ENCODE assay signal across 18 cellular contexts in the genomic region with DNA sequence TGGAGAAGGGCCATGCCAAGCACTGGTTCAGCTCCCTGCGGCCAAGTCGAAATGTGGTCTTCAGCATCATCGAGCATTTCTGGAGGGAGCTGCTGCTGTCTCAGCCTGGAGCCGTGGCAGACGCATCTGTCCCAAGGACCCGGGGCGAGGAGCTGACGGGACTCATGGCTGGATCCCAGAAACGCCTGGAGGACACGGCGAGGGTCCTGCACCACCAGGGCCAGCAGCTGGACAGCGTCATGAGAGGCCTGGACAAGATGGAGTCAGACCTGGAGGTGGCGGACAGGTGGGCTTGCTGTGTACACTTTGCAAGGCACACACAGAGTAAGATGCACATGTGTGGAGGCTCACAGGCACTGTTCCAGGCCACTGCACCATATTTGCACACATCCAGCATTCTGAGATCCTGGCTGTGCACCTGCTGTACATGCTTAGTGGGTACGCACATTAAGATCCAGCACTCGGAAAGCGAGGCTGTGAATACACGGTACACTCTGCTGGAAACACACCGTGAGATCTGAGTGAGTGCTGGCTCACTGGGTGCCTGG. TPM values are rescaled to one million over a fixed set of nuclear protein-coding genes. Genes with fewer than 3 reads are reported as not detected.
A peak's percentile ranks its signal among the peaks of the same experiment; 100 is the strongest.
DNase-seq lines count a peak whose midpoint lies in the region; ATAC-seq, FAIRE-seq and TF ChIP-seq lines count a peak whose summit lies in the region.
"Had no signal": no experiment of that assay in that cellular context is flagged by ENCODE, and none has a peak within 500 bp of the region (broad histone marks: within the 10 kb centered on the region; RNA-seq: fewer than 3 reads in every experiment).

No MANE protein-coding gene starts in this region.

- ATAC-seq in right cardiac atrium = no peak
- no peak for ATAC-seq in Right ventricle myocardium superior (ENCODE audit: poor library complexity)
- ATAC-seq in activated CD8-positive, alpha-beta T cell treated with anti-CD3 and anti-CD28 coated beads, Interleukin-2, amount 10 ng/mL, durations not matched to agents 7 days and 5 days = no peak
- no peak for ATAC-seq in GM21529 (IDR thresholded peaks at IDR 0.05; ENCODE audit: unreplicated experiment)

- peaks cover 10% of the 10 kb centered on the region for H3K36me3 Mint-ChIP-seq in activated CD8-positive, alpha-beta T cell treated with anti-CD3 and anti-CD28 coated beads, Interleukin-2, amount 10 ng/mL, durations not matched to agents 7 days and 5 days (ENCODE audit: low read depth)

- no peaks in the 10 kb centered on the region for H3K27me3 Mint-ChIP-seq in activated CD8-positive, alpha-beta T cell treated with anti-CD3 and anti-CD28 coated beads, Interleukin-2, amount 10 ng/mL, durations not matched to agents 7 days and 5 days (ENCODE audit: low read depth)

- 83% methylated on average over 18 of the region's 18 CpGs for WGBS in right cardiac atrium
- WGBS in urinary bladder = 81% methylated on average over 18 of the region's 18 CpGs

- peak overlapping the region; percentile 77 for H3K27ac Mint-ChIP-seq in activated CD8-positive, alpha-beta T cell treated with anti-CD3 and anti-CD28 coated beads, Interleukin-2, amount 10 ng/mL, durations not matched to agents 7 days and 5 days

- H3K27ac ChIP-seq in right cardiac atrium (ENCODE audit: low read length) = peak overlapping the region; percentile 7
- no peak overlapping the region for H3K27ac ChIP-seq in kidney (ENCODE audit: low read depth in 2 of 2, low read length in 2 of 2)
- H3K27ac ChIP-seq in urinary bladder (ENCODE audit: low read depth) = peak overlapping the region; percentile 47
- H3K27ac ChIP-seq: gastrocnemius medialis, tibial artery had no signal

- POLR2A ChIA-PET in activated CD8-positive, alpha-beta T cell treated with anti-CD3 and anti-CD28 coated beads, Interleukin-2, amount 10 ng/mL, durations not matched to agents 7 days and 5 days (lab: Charles Lee) = no interaction called here

- H3K4me1 ChIP-seq in right cardiac atrium (ENCODE audit: control insufficient read depth, insufficient read depth, low read length) = peaks cover 9% of the 10 kb centered on the region
- H3K4me1 ChIP-seq in kidney (ENCODE audit: control insufficient read depth in 1 of 2, insufficient read depth in 1 of 2, low read depth in 1 of 2, low read length in 2 of 2) = no peaks in the 10 kb centered on the region
- no peaks in the 10 kb centered on the region for H3K4me1 ChIP-seq in urinary bladder (ENCODE audit: insufficient read depth)

- H3K9me3 Mint-ChIP-seq in activated CD8-positive, alpha-beta T cell treated with anti-CD3 and anti-CD28 coated beads, Interleukin-2, amount 10 ng/mL, durations not matched to agents 7 days and 5 days (ENCODE audit: insufficient read depth) = no peaks in the 10 kb centered on the region

- DNase-seq in right cardiac atrium (peak in 1 of 3 donors; percentile 36), Right ventricle myocardium superior (no peak), kidney (peak; percentile 75), NCI-H345 treated with DMSO at 0.1 percent for 48 hours (lab: John Stamatoyannopoulos, UW; ENCODE audit: unreplicated experiment) (no peak)
- no peak for DNase-seq in activated CD8-positive, alpha-beta T cell treated with anti-CD3 and anti-CD28 coated beads, Interleukin-2, amount 10 ng/mL, durations not matched to agents 7 days and 5 days
- DNase-seq: AML-193; COR-L47; gastrocnemius medialis; NCI-H2029; NCI-H446 treated with DMSO at 0.1 percent for 48 hours; RPMI8226; stimulated activated CD4-positive, alpha-beta T cell treated with anti-CD3 and anti-CD28 coated beads, Interleukin-15, amount 100 ng/mL, for 24 hours had no signal

- no peak overlapping the region for H3K4me3 Mint-ChIP-seq in activated CD8-positive, alpha-beta T cell treated with anti-CD3 and anti-CD28 coated beads, Interleukin-2, amount 10 ng/mL, durations not matched to agents 7 days and 5 days

- FAIRE-seq in kidney (lab: Jason Lieb, UNC) = no peak
- FAIRE-seq: bronchial epithelial cell had no signal

- H3K9ac ChIP-seq in kidney (ENCODE audit: low read length in 2 of 2) = no peak overlapping the region

- H3K36me3 ChIP-seq in kidney (ENCODE audit: control insufficient read depth in 1 of 2, insufficient read depth in 2 of 2, low read length in 2 of 2) (peaks cover 8% of the 10 kb centered on the region in 2 donors), urinary bladder (ENCODE audit: insufficient read depth) (no peaks in the 10 kb centered on the region)

- intact Hi-C loops in right cardiac atrium (cut with DNase I) (no loop called here), Right ventricle myocardium superior (cut with DNase I) (no loop called here), kidney (cut with DNase I) (no loop called here)

- H3K4me3 ChIP-seq in right cardiac atrium (ENCODE audit: low read length) = no peak overlapping the region
- H3K4me3 ChIP-seq in kidney (ENCODE audit: low read length in 2 of 2) = no peak overlapping the region
- H3K4me3 ChIP-seq in urinary bladder (ENCODE audit: low read depth, low read length) = no peak overlapping the region
- H3K4me3 ChIP-seq: dorsolateral prefrontal cortex, gastrocnemius medialis, mucosa of descending colon, tibial artery had no signal

- peaks cover 24% of the 10 kb centered on the region for H3K4me1 Mint-ChIP-seq in activated CD8-positive, alpha-beta T cell treated with anti-CD3 and anti-CD28 coated beads, Interleukin-2, amount 10 ng/mL, durations not matched to agents 7 days and 5 days (ENCODE audit: low read depth)

- no peaks in the 10 kb centered on the region for H3K9me3 ChIP-seq in right cardiac atrium (ENCODE audit: control insufficient read depth, low read length)
- H3K9me3 ChIP-seq in kidney (ENCODE audit: control insufficient read depth in 1 of 2, low read length in 2 of 2) = no peaks in the 10 kb centered on the region
- H3K9me3 ChIP-seq: gastrocnemius medialis, mucosa of descending colon, tibial artery had no signal

- no peak for TF ChIP-seq CTCF in kidney (IDR thresholded peaks at IDR 0.05; ENCODE audit: borderline replicate concordance, extremely low read depth, insufficient read depth)

- H3K27me3 ChIP-seq in right cardiac atrium (ENCODE audit: control insufficient read depth, insufficient read depth) = no peaks in the 10 kb centered on the region
- H3K27me3 ChIP-seq: dorsolateral prefrontal cortex, gastrocnemius medialis, tibial artery had no signal

- CTCF ChIA-PET in activated CD8-positive, alpha-beta T cell treated with anti-CD3 and anti-CD28 coated beads, Interleukin-2, amount 10 ng/mL, durations not matched to agents 7 days and 5 days (lab: Charles Lee) = interaction anchor here (1.1 kb wide), 1 partner anchor 19 kb away, joined by 4 read pairs; no protein-coding TSS in a partner anchor

RNA-seq across cellular contexts. Expression of a gene that starts 12.8 kb away (rescaled TPM):
- total RNA-seq in right cardiac atrium = 10 to 100 TPM; 61.6 to 91.8 (median 65.5) TPM
- 43.1 TPM for polyA plus RNA-seq in right cardiac atrium
- 23.6 TPM for total RNA-seq in Right ventricle myocardium superior
- total RNA-seq in activated CD8-positive, alpha-beta T cell treated with anti-CD3 and anti-CD28 coated beads, Interleukin-2, amount 10 ng/mL, durations not matched to agents 7 days and 5 days = 10 to 100 TPM; 20.7 to 25.3 TPM
- total RNA-seq in kidney = 32.4 TPM
- polyA plus RNA-seq in kidney (ENCODE audit: insufficient read depth, low read depth, low replicate concordance) = 31.6 TPM
- total RNA-seq in urinary bladder = 37.0 TPM
- 33.8 TPM for polyA plus RNA-seq in urinary bladder

RNA-seq across cellular contexts. Expression of a gene that starts 12.9 kb away (rescaled TPM):
- total RNA-seq in right cardiac atrium = 10 to 100 TPM in 1 of 4 donors, 1 to 10 TPM in 3; 7.7 to 11.5 (median 8.9) TPM
- polyA plus RNA-seq in right cardiac atrium = 9.5 TPM
- 6.6 TPM for total RNA-seq in Right ventricle myocardium superior
- 10 to 100 TPM; 16.8 to 17.3 TPM for total RNA-seq in activated CD8-positive, alpha-beta T cell treated with anti-CD3 and anti-CD28 coated beads, Interleukin-2, amount 10 ng/mL, durations not matched to agents 7 days and 5 days
- total RNA-seq in kidney = 15.9 TPM
- 12.6 TPM for polyA plus RNA-seq in kidney (ENCODE audit: insufficient read depth, low read depth, low replicate concordance)
- 18.5 TPM for total RNA-seq in urinary bladder
- polyA plus RNA-seq in urinary bladder = 17.4 TPM

Comparison
In these comparisons a context has a peak if more than half of its experiments do, and no peak if none do; other contexts are left out.
1. H3K27ac ChIP-seq: peak in right cardiac atrium (single experiment) and urinary bladder (single experiment); none in kidney (0 of 2).